ENCODE assay signal across 15 cellular contexts in genomic region chr3:150315711-150316110, GRCh38.
"Had no signal": no experiment of that assay in that cellular context is flagged by ENCODE, and none has a peak within 500 bp of the region (broad histone marks: within the 10 kb centered on the region; RNA-seq: fewer than 3 reads in every experiment).

No MANE protein-coding gene starts in this region.

- H3K27ac ChIP-seq: suprapubic skin had no signal

- H3K9me3 ChIP-seq: suprapubic skin had no signal

- H3K4me3 ChIP-seq: lung, suprapubic skin had no signal

- ATAC-seq: activated T-helper 17 cell treated with anti-CD3 and anti-CD28 coated beads, Interleukin-2, amount 50 U/mL, for 72 hours; left cardiac atrium; stimulated activated naive CD8-positive, alpha-beta T cell treated with anti-CD3 and anti-CD28 coated beads, Interleukin-15, Interleukin-2, amounts not matched to agents 100 U/mL and 50 U/mL, for 24 hours had no signal

- H3K36me3 ChIP-seq: suprapubic skin had no signal

- H3K4me1 Mint-ChIP-seq: activated CD4-positive, alpha-beta T cell treated with anti-CD3 and anti-CD28 coated beads, Interleukin-2, amount 10 ng/mL, durations not matched to agents 24 days and 14 days; activated T-helper 17 cell treated with anti-CD3 and anti-CD28 coated beads, Interleukin-2, amount 50 U/mL, for 72 hours; central memory CD8-positive, alpha-beta T cell had no signal

- H3K27me3 ChIP-seq: suprapubic skin had no signal

- H3K4me3 Mint-ChIP-seq: activated CD4-positive, alpha-beta T cell treated with anti-CD3 and anti-CD28 coated beads, Interleukin-2, amount 10 ng/mL, durations not matched to agents 24 days and 14 days; activated naive CD4-positive, alpha-beta T cell treated with anti-CD3 and anti-CD28 coated beads for 36 hours; activated T-helper 17 cell treated with anti-CD3 and anti-CD28 coated beads, Interleukin-2, amount 50 U/mL, for 72 hours; central memory CD8-positive, alpha-beta T cell; dendritic cell treated with granulocyte-macrophage colony-stimulating factor and Interleukin-4, amounts not matched to agents 40 ng/mL and 50 ng/mL, for 4 days; nephron had no signal

- H3K27me3 Mint-ChIP-seq: dendritic cell treated with granulocyte-macrophage colony-stimulating factor and Interleukin-4, amounts not matched to agents 40 ng/mL and 50 ng/mL, for 4 days had no signal

- H3K9me3 Mint-ChIP-seq: activated CD4-positive, alpha-beta T cell treated with anti-CD3 and anti-CD28 coated beads, Interleukin-2, amount 10 ng/mL, durations not matched to agents 24 days and 14 days; activated naive CD4-positive, alpha-beta T cell treated with anti-CD3 and anti-CD28 coated beads for 36 hours; activated T-helper 17 cell treated with anti-CD3 and anti-CD28 coated beads, Interleukin-2, amount 50 U/mL, for 72 hours; central memory CD8-positive, alpha-beta T cell; dendritic cell treated with granulocyte-macrophage colony-stimulating factor and Interleukin-4, amounts not matched to agents 40 ng/mL and 50 ng/mL, for 4 days had no signal

- DNase-seq: activated CD4-positive, alpha-beta T cell treated with anti-CD3 and anti-CD28 coated beads, Interleukin-2, amount 10 ng/mL, durations not matched to agents 24 days and 14 days; activated naive CD4-positive, alpha-beta T cell treated with anti-CD3 and anti-CD28 coated beads for 36 hours; erythroblast; glutamatergic neuron; left cardiac atrium; stimulated activated CD4-positive, alpha-beta T cell treated with anti-CD3 and anti-CD28 coated beads, Interleukin-4, amount 100 ng/mL, for 1 hour; stimulated activated CD8-positive, alpha-beta memory T cell treated with anti-CD3 and anti-CD28 coated beads, Interleukin-4, amount 100 ng/mL, for 48 hours; stimulated activated naive CD8-positive, alpha-beta T cell treated with anti-CD3 and anti-CD28 coated beads, Interleukin-15, Interleukin-2, amounts not matched to agents 100 U/mL and 50 U/mL, for 24 hours; T-helper 1 cell had no signal

- H3K27ac Mint-ChIP-seq: activated CD4-positive, alpha-beta T cell treated with anti-CD3 and anti-CD28 coated beads, Interleukin-2, amount 10 ng/mL, durations not matched to agents 24 days and 14 days; activated naive CD4-positive, alpha-beta T cell treated with anti-CD3 and anti-CD28 coated beads for 36 hours; activated T-helper 17 cell treated with anti-CD3 and anti-CD28 coated beads, Interleukin-2, amount 50 U/mL, for 72 hours; dendritic cell treated with granulocyte-macrophage colony-stimulating factor and Interleukin-4, amounts not matched to agents 40 ng/mL and 50 ng/mL, for 4 days had no signal
